9 cellular contexts compared by ENCODE assay signal in the genomic region with DNA sequence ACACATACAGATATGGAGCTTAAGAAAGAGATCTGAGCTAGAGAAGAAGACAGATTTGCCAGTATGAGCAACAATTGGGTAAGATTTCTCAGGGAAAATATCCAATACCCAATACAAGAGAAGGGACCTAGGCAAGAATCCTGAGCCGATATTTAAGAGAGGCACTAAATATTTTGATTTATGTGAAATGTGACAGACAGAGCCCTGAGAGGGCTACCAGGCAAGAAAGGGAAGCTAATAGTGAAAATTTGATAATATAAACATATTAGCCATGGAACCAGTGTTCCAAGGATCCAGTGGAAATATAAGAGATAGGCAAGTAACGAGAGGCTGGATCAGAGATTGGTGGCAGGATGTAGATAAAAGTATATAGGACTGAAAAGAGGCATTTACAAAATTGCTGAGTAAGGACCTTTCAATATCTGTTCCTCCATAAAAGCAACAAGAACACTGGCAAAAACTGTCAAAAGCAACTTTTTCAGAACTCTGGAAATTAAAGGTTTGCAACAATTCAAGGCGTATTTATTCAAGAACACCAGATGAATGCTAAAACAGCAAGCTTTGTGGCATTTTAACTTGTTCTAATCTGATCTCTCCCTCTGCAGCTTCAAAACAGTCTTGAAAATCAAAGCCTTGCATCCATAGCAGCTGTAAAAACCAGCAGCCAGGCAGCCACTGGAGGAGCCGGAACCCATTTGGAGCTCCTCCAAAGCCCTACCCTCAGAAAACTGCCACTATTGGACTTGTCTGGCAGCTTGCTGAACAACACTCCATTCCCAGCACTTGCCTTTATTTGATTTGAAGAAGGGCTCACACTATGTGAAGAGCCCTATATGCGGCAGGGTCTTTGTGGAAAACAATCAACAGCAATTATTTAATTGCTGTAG. TPM values are rescaled to one million over a fixed set of nuclear protein-coding genes. Genes with fewer than 3 reads are reported as not detected.
DNase-seq lines count a peak whose midpoint lies in the region; ATAC-seq and TF ChIP-seq lines count a peak whose summit lies in the region.
"Had no signal": no experiment of that assay in that cellular context is flagged by ENCODE, and none has a peak within 500 bp of the region (broad histone marks: within the 10 kb centered on the region; RNA-seq: fewer than 3 reads in every experiment).

No MANE protein-coding gene starts in this region.

- DNase-seq in NCI-H2107 treated with DMSO at 0.1 percent for 48 hours (lab: John Stamatoyannopoulos, UW; ENCODE audit: unreplicated experiment) (peak; percentile 25), NCI-H2107 (lab: John Stamatoyannopoulos, UW) (no peak), hippocampal formation (lab: John Stamatoyannopoulos, UW) (peak; percentile 51 to 70), GM23338 (ENCODE audit: low spot score) (no peak)
- DNase-seq in activated naive CD4-positive, alpha-beta T cell (lab: John Stamatoyannopoulos, UW): no peak
- DNase-seq: activated T-cell treated with anti-CD3 and anti-CD28 coated beads for 4 hours had no signal

- peak overlapping the region; percentile 35 for H3K27ac Mint-ChIP-seq in activated T-helper 17 cell treated with anti-CD3 and anti-CD28 coated beads, Interleukin-2, amount 50 U/mL, for 72 hours
- H3K27ac Mint-ChIP-seq in GM23338: no peak overlapping the region; the same call in 1 of the 2 replicates

- no peaks in the 10 kb centered on the region for H3K27me3 Mint-ChIP-seq in activated T-helper 17 cell treated with anti-CD3 and anti-CD28 coated beads, Interleukin-2, amount 50 U/mL, for 72 hours
- no peaks in the 10 kb centered on the region for H3K27me3 Mint-ChIP-seq in GM23338 (ENCODE audit: insufficient read depth, low read depth, poor library complexity)

- H3K27me3 ChIP-seq in subcutaneous abdominal adipose tissue (ENCODE audit: control insufficient read depth in 5 of 5, insufficient read depth in 4 of 5, low read length in 5 of 5): no peaks in the 10 kb centered on the region
- no peaks in the 10 kb centered on the region for H3K27me3 ChIP-seq in GM23338 (ENCODE audit: insufficient read depth)

- peaks cover 0 to 5% (median 0%) of the 10 kb centered on the region in 5 donors for H3K9me3 ChIP-seq in subcutaneous abdominal adipose tissue (ENCODE audit: control insufficient read depth in 5 of 5, low read length in 5 of 5)

- H3K4me1 Mint-ChIP-seq in activated T-helper 17 cell treated with anti-CD3 and anti-CD28 coated beads, Interleukin-2, amount 50 U/mL, for 72 hours: peaks cover 26% of the 10 kb centered on the region
- H3K4me1 Mint-ChIP-seq in GM23338: peaks cover 10% of the 10 kb centered on the region; the same call in 2 of the 3 replicates

- no peaks in the 10 kb centered on the region for H3K9me2 ChIP-seq in GM23338 (ENCODE audit: insufficient read depth)

- H4K20me1 ChIP-seq in GM23338 (replicated peaks; ENCODE audit: insufficient read depth): no peaks in the 10 kb centered on the region

- ATAC-seq in activated T-helper 17 cell treated with anti-CD3 and anti-CD28 coated beads, Interleukin-2, amount 50 U/mL, for 72 hours (replicated peaks): no peak
- no peak for ATAC-seq in GM19463 (IDR thresholded peaks at IDR 0.05; ENCODE audit: unreplicated experiment)
- no peak for ATAC-seq in GM23338

- TF ChIP-seq CTCF in GM23338 (conservative IDR thresholded peaks at IDR 0.05; ENCODE audit: low read depth in 2 of 2): no peak

- H3K9ac ChIP-seq in subcutaneous abdominal adipose tissue (ENCODE audit: low read length in 5 of 5): peak overlapping the region in 1 of 5 donors; percentile 51

- peaks cover 15% of the 10 kb centered on the region for H3K79me2 ChIP-seq in GM23338 (replicated peaks; ENCODE audit: insufficient read depth)

- H3K4me3 ChIP-seq in subcutaneous abdominal adipose tissue (ENCODE audit: low read depth in 1 of 5, low read length in 5 of 5) (no peak overlapping the region), GM23338 (no peak overlapping the region)

- peaks cover 0 to 37% (median 31%) of the 10 kb centered on the region in 5 donors for H3K4me1 ChIP-seq in subcutaneous abdominal adipose tissue (ENCODE audit: control insufficient read depth in 5 of 5, insufficient read depth in 5 of 5, low read length in 5 of 5)
- no peaks in the 10 kb centered on the region for H3K4me1 ChIP-seq in GM23338 (ENCODE audit: insufficient read depth)

- H3K4me3 Mint-ChIP-seq in activated T-helper 17 cell treated with anti-CD3 and anti-CD28 coated beads, Interleukin-2, amount 50 U/mL, for 72 hours: peak overlapping the region; percentile 45
- no peak overlapping the region for H3K4me3 Mint-ChIP-seq in GM23338

- H3K36me3 Mint-ChIP-seq in activated T-helper 17 cell treated with anti-CD3 and anti-CD28 coated beads, Interleukin-2, amount 50 U/mL, for 72 hours (ENCODE audit: low read depth): peaks cover 19% of the 10 kb centered on the region
- H3K36me3 Mint-ChIP-seq in GM23338 (ENCODE audit: low read depth): peaks cover 8% of the 10 kb centered on the region; the same call in 2 of the 3 replicates

- H3K36me3 ChIP-seq in subcutaneous abdominal adipose tissue (ENCODE audit: control insufficient read depth in 5 of 5, insufficient read depth in 5 of 5, low read length in 5 of 5) (no peaks in the 10 kb centered on the region), GM23338 (ENCODE audit: insufficient read depth) (no peaks in the 10 kb centered on the region)

- no peak overlapping the region for H3K4me2 ChIP-seq in GM23338

- H3K9me3 Mint-ChIP-seq in activated T-helper 17 cell treated with anti-CD3 and anti-CD28 coated beads, Interleukin-2, amount 50 U/mL, for 72 hours: peaks cover 4% of the 10 kb centered on the region
- H3K9me3 Mint-ChIP-seq in GM23338: peaks cover 3% of the 10 kb centered on the region; the same call in 2 of the 3 replicates

- no peak overlapping the region for H2AFZ ChIP-seq in GM23338

- H3F3A ChIP-seq in GM23338 (replicated peaks; ENCODE audit: low read depth): no peaks in the 10 kb centered on the region

- H3K27ac ChIP-seq in subcutaneous abdominal adipose tissue (ENCODE audit: low read depth, low read length): peak overlapping the region; percentile 50
- H3K27ac ChIP-seq in GM23338 (ENCODE audit: low read depth): no peak overlapping the region

TF ChIP-seq in GM23338, 12 proteins besides CTCF, POLR2A, EP300 and RAD21 (continues in another document):
- no peak for TF ChIP-seq JUNB (IDR thresholded peaks at IDR 0.05; ENCODE audit: unreplicated experiment)
- TF ChIP-seq, protein P1, sequence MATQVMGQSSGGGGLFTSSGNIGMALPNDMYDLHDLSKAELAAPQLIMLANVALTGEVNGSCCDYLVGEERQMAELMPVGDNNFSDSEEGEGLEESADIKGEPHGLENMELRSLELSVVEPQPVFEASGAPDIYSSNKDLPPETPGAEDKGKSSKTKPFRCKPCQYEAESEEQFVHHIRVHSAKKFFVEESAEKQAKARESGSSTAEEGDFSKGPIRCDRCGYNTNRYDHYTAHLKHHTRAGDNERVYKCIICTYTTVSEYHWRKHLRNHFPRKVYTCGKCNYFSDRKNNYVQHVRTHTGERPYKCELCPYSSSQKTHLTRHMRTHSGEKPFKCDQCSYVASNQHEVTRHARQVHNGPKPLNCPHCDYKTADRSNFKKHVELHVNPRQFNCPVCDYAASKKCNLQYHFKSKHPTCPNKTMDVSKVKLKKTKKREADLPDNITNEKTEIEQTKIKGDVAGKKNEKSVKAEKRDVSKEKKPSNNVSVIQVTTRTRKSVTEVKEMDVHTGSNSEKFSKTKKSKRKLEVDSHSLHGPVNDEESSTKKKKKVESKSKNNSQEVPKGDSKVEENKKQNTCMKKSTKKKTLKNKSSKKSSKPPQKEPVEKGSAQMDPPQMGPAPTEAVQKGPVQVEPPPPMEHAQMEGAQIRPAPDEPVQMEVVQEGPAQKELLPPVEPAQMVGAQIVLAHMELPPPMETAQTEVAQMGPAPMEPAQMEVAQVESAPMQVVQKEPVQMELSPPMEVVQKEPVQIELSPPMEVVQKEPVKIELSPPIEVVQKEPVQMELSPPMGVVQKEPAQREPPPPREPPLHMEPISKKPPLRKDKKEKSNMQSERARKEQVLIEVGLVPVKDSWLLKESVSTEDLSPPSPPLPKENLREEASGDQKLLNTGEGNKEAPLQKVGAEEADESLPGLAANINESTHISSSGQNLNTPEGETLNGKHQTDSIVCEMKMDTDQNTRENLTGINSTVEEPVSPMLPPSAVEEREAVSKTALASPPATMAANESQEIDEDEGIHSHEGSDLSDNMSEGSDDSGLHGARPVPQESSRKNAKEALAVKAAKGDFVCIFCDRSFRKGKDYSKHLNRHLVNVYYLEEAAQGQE (IDR thresholded peaks at IDR 0.05; ENCODE audit: unreplicated experiment): no peak
- TF ChIP-seq EZH2 (IDR thresholded peaks at IDR 0.05; ENCODE audit: low read depth, unreplicated experiment): no peak
- no peak for TF ChIP-seq ZNF114 (CRISPR knock-in tag; IDR thresholded peaks at IDR 0.05)
- no peak for TF ChIP-seq EZH2phosphoT487 (IDR thresholded peaks at IDR 0.05; ENCODE audit: unreplicated experiment)
- TF ChIP-seq, protein P2, sequence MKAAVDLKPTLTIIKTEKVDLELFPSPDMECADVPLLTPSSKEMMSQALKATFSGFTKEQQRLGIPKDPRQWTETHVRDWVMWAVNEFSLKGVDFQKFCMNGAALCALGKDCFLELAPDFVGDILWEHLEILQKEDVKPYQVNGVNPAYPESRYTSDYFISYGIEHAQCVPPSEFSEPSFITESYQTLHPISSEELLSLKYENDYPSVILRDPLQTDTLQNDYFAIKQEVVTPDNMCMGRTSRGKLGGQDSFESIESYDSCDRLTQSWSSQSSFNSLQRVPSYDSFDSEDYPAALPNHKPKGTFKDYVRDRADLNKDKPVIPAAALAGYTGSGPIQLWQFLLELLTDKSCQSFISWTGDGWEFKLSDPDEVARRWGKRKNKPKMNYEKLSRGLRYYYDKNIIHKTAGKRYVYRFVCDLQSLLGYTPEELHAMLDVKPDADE (IDR thresholded peaks at IDR 0.05): no peak
- no peak for TF ChIP-seq CREB1 (CRISPR knock-in tag; IDR thresholded peaks at IDR 0.05; ENCODE audit: low read depth)
- TF ChIP-seq POLR2AphosphoS5 (IDR thresholded peaks at IDR 0.05; ENCODE audit: low read depth): no peak
- no peak for TF ChIP-seq ZNF331 (CRISPR knock-in tag; IDR thresholded peaks at IDR 0.05; ENCODE audit: low read depth)

RNA-seq across cellular contexts. Expression of a gene that starts 58.8 kb away (rescaled TPM):
- 10 to 100 TPM; 20.7 to 23.7 TPM for total RNA-seq in activated T-helper 17 cell treated with anti-CD3 and anti-CD28 coated beads, Interleukin-2, amount 50 U/mL, for 72 hours
- 13.1 and 26.1 TPM in 2 replicates for total RNA-seq in GM23338 (2014; rRNA removed; shearing (Covaris generic))
- 6.9 and 8.3 TPM in 2 replicates for polyA plus RNA-seq in GM23338 (2016; fragmentation: Nextera tagmentation; extraction: Ambion mirVana)

Comparison
In these comparisons a context has a peak if more than half of its experiments do, and no peak if none do; other contexts are left out.
1. DNase-seq: peak in NCI-H2107 treated with DMSO at 0.1 percent for 48 hours (single experiment) and hippocampal formation (2 of 2); none in NCI-H2107 (single experiment), activated naive CD4-positive, alpha-beta T cell (0 of 4) and GM23338 (single experiment).